9 cellular contexts compared by ENCODE assay signal in genomic region chr6:130760006-130760405, GRCh38.
DNase-seq lines count a peak whose midpoint lies in the region; ATAC-seq, FAIRE-seq and TF ChIP-seq lines count a peak whose summit lies in the region.
"Had no signal": no experiment of that assay in that cellular context is flagged by ENCODE, and none has a peak within 500 bp of the region (broad histone marks: within the 10 kb centered on the region; RNA-seq: fewer than 3 reads in every experiment).

No MANE protein-coding gene starts in this region.

- no peaks in the 10 kb centered on the region for H3K36me3 Mint-ChIP-seq in activated T-helper 17 cell treated with anti-CD3 and anti-CD28 coated beads, Interleukin-2, amount 50 U/mL, for 72 hours (ENCODE audit: low read depth)

- H3K4me3 ChIP-seq in HepG2 (replicated peaks in 1 of 3; ENCODE audit: insufficient read depth in 1 of 3, low read depth in 2 of 3, low read length in 3 of 3), result no peak overlapping the region

- in situ Hi-C loops in HepG2 (cut with HindIII; ENCODE audit: extremely low pct_ligation_motif_present, low pct_unique_long_range_greater_than_20kb), result no loop called here

- no TSS peak for BruUV-seq in HepG2 (replicated peaks; lab: Mats Ljungman, UMichigan)

- TF ChIP-seq CTCF in HepG2 (CRISPR knock-in tag; IDR thresholded peaks at IDR 0.05), result peak; percentile 77

- no peak overlapping the region for H2AFZ ChIP-seq in HepG2 (ENCODE audit: low read length)

- TF ChIP-seq EP300 in HepG2 (IDR thresholded peaks at IDR 0.05; ENCODE audit: low read depth in 2 of 2, low read length in 2 of 2) (no peak), HepG2 (CRISPR knock-in tag; IDR thresholded peaks at IDR 0.05; ENCODE audit: borderline replicate concordance) (no peak)

- peaks cover 4% of the 10 kb centered on the region for H3K4me1 Mint-ChIP-seq in activated T-helper 17 cell treated with anti-CD3 and anti-CD28 coated beads, Interleukin-2, amount 50 U/mL, for 72 hours

- H3K27ac Mint-ChIP-seq in activated T-helper 17 cell treated with anti-CD3 and anti-CD28 coated beads, Interleukin-2, amount 50 U/mL, for 72 hours, result no peak overlapping the region
- H3K27ac Mint-ChIP-seq: activated T-cell treated with anti-CD3 and anti-CD28 coated beads, Interleukin-2, amount 50 U/mL, for 24 hours had no signal

- no peak overlapping the region for H3K4me2 ChIP-seq in HepG2 (ENCODE audit: low read depth, low read length)

- 0% methylated on average over 1 of the region's 1 CpG for WGBS in HepG2 (ENCODE audit: low lambda C conversion rate)

- H3K27ac ChIP-seq in HepG2 (ENCODE audit: extremely low read length, insufficient read depth, low read length), result no peak overlapping the region

- FAIRE-seq in HepG2 (lab: Jason Lieb, UNC), result peak; percentile 94

- ATAC-seq in HepG2, result peak; percentile 99
- no peak for ATAC-seq in activated T-helper 17 cell treated with anti-CD3 and anti-CD28 coated beads, Interleukin-2, amount 50 U/mL, for 72 hours (replicated peaks)

- CTCF ChIA-PET in HepG2 (lab: Yijun Ruan, JAX; ENCODE audit: low intra/inter-chr PET ratio, low total read pairs), result interaction anchor here (0.8 to 1.5 kb wide), 4 partner anchors 68 to 723 kb away, joined by 3 to 9 read pairs (median 6); partner anchors contain the start of gene TMEM200A

- no peaks in the 10 kb centered on the region for H3K36me3 ChIP-seq in HepG2 (replicated peaks in 1 of 2; ENCODE audit: control insufficient read depth in 1 of 2, insufficient read depth in 2 of 2, low read length in 2 of 2)

- peak; percentile 3 for DNase-seq in DMS53 treated with DMSO at 0.1 percent for 48 hours (lab: John Stamatoyannopoulos, UW; ENCODE audit: unreplicated experiment)
- DNase-seq in HuH-7 (ENCODE audit: low spot score), result peak; percentile 57
- DNase-seq in astrocyte of the hippocampus (ENCODE audit: low read depth, low spot score), result peak; percentile 49
- peak; percentile 64 for DNase-seq in HepG2 (ENCODE audit: low spot score)
- DNase-seq in anterior cingulate cortex (lab: John Stamatoyannopoulos, UW), result no peak
- DNase-seq in SIG-M5 (lab: John Stamatoyannopoulos, UW), result no peak
- no peak for DNase-seq in NCI-H187 treated with DMSO at 0.1 percent for 48 hours (lab: John Stamatoyannopoulos, UW)
- DNase-seq: activated T-cell treated with anti-CD3 and anti-CD28 coated beads, Interleukin-2, amount 50 U/mL, for 24 hours had no signal

- H3K27me3 Mint-ChIP-seq in activated T-helper 17 cell treated with anti-CD3 and anti-CD28 coated beads, Interleukin-2, amount 50 U/mL, for 72 hours, result no peaks in the 10 kb centered on the region
- H3K27me3 Mint-ChIP-seq: activated T-cell treated with anti-CD3 and anti-CD28 coated beads, Interleukin-2, amount 50 U/mL, for 24 hours had no signal

- H3K27me3 ChIP-seq in HepG2 (ENCODE audit: control insufficient read depth in 1 of 2, insufficient read depth in 2 of 2, low read length in 2 of 2), result peaks cover 0 to 14% of the 10 kb centered on the region in 2 experiments; a peak in 2 of 5 replicates

- POLR2A ChIA-PET in HepG2 (lab: Yijun Ruan, JAX), result no interaction called here

- H3K4me1 ChIP-seq in HepG2 (ENCODE audit: insufficient read depth, low read length), result no peaks in the 10 kb centered on the region

- H3K79me2 ChIP-seq in HepG2 (ENCODE audit: insufficient read depth, low read length), result no peaks in the 10 kb centered on the region

- no peak for TF ChIP-seq POLR2A in HepG2 (IDR thresholded peaks at IDR 0.05; ENCODE audit: insufficient read depth in 1 of 2, low read depth in 2 of 2, low read length in 2 of 2)

- intact Hi-C loops in HepG2 (cut with micrococcal nuclease; ENCODE audit: unreplicated experiment), result loop anchor here (1.0 to 10.0 kb wide), 6 partner anchors 83 to 723 kb away; no protein-coding TSS in a partner anchor

- peak; percentile 79 for TF ChIP-seq RAD21 in HepG2 (CRISPR knock-in tag; IDR thresholded peaks at IDR 0.05)

- no peaks in the 10 kb centered on the region for H4K20me1 ChIP-seq in HepG2 (ENCODE audit: insufficient read depth, low read length)

- no peaks in the 10 kb centered on the region for H3K9me3 ChIP-seq in HepG2 (ENCODE audit: low read length)

- H3K9ac ChIP-seq in HepG2 (ENCODE audit: insufficient read depth, low read depth, low read length), result no peak overlapping the region

- no peak overlapping the region for H3K4me3 Mint-ChIP-seq in activated T-helper 17 cell treated with anti-CD3 and anti-CD28 coated beads, Interleukin-2, amount 50 U/mL, for 72 hours
- H3K4me3 Mint-ChIP-seq: activated T-cell treated with anti-CD3 and anti-CD28 coated beads, Interleukin-2, amount 50 U/mL, for 24 hours had no signal

- no peaks in the 10 kb centered on the region for H3K9me3 Mint-ChIP-seq in activated T-helper 17 cell treated with anti-CD3 and anti-CD28 coated beads, Interleukin-2, amount 50 U/mL, for 72 hours
- H3K9me3 Mint-ChIP-seq: activated T-cell treated with anti-CD3 and anti-CD28 coated beads, Interleukin-2, amount 50 U/mL, for 24 hours had no signal

TF ChIP-seq in HepG2, 621 proteins besides CTCF, POLR2A, EP300 and RAD21:
- TF ChIP-seq ZNF225 (CRISPR knock-in tag; IDR thresholded peaks at IDR 0.05), result peak; percentile 94; the same call in 1 of the 2 replicates
- TF ChIP-seq HHEX (CRISPR knock-in tag; IDR thresholded peaks at IDR 0.05), result no peak
- no peak for TF ChIP-seq ZNF577 (CRISPR knock-in tag; IDR thresholded peaks at IDR 0.05; ENCODE audit: borderline replicate concordance, low read depth)
- TF ChIP-seq THAP7 (CRISPR knock-in tag; IDR thresholded peaks at IDR 0.05), result no peak
- TF ChIP-seq SMC3 (IDR thresholded peaks at IDR 0.05; ENCODE audit: low read length), result peak; percentile 83
- 0 out of 2 replicates have a peak, but pooled peaks have one; percentile 18 for TF ChIP-seq MIXL1 (CRISPR knock-in tag; IDR thresholded peaks at IDR 0.05)
- peak; percentile 95 for TF ChIP-seq STAG1 (CRISPR knock-in tag; IDR thresholded peaks at IDR 0.05)
- no peak for TF ChIP-seq ZNF572 (CRISPR knock-in tag; IDR thresholded peaks at IDR 0.05)

Comparison
In these comparisons a context has a peak if more than half of its experiments do, and no peak if none do; other contexts are left out.
1. DNase-seq: peak in DMS53 treated with DMSO at 0.1 percent for 48 hours (single experiment), HuH-7 (single experiment), astrocyte of the hippocampus (single experiment) and HepG2 (single experiment); none in anterior cingulate cortex (0 of 58), SIG-M5 (single experiment) and NCI-H187 treated with DMSO at 0.1 percent for 48 hours (single experiment).